In the genomic region with DNA sequence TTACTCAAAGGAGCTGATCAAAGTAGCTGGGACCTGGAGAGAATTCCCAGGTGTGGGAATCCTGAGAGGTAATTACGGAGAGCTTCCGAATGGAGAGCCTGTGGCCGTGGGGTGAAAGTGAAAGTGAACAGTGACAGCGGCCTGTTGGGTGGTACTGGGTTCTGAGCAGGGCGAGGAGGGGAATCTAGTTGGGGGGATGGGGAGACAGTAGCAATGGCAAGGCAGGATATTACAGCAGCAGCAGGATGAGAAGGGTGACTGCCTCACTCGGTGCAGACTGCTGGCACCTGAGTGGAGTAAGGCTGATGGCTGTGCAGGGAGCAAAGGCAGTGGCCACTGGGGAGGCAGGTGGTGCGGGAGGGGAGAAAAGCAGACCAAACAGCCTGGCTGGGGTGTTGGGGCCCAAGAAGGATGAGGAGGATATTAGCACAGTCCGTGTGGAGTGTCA, we compare ENCODE assay signal across 11 cellular contexts.
A peak's percentile ranks its signal among the peaks of the same experiment; 100 is the strongest.
DNase-seq lines count a peak whose midpoint lies in the region; ATAC-seq and TF ChIP-seq lines count a peak whose summit lies in the region.
"Had no signal": no experiment of that assay in that cellular context is flagged by ENCODE, and none has a peak within 500 bp of the region (broad histone marks: within the 10 kb centered on the region; RNA-seq: fewer than 3 reads in every experiment).

No MANE protein-coding gene starts in this region.

- H3K27ac Mint-ChIP-seq in activated CD4-positive, alpha-beta T cell treated with anti-CD3 and anti-CD28 coated beads for 36 hours, result no peak overlapping the region

- H3K27ac ChIP-seq in gastroesophageal sphincter (no peak overlapping the region), MM.1S (ENCODE audit: low read length) (no peak overlapping the region)
- H3K27ac ChIP-seq: tibial artery had no signal

- no peak for DNase-seq in activated CD4-positive, alpha-beta T cell treated with anti-CD3 and anti-CD28 coated beads for 36 hours
- no peak for DNase-seq in activated CD4-positive, alpha-beta T cell treated with anti-CD3 and anti-CD28 coated beads for 1 hour
- DNase-seq in NCI-H69 (lab: John Stamatoyannopoulos, UW), result peak; percentile 25
- DNase-seq in stimulated activated naive CD8-positive, alpha-beta T cell treated with anti-CD3 and anti-CD28 coated beads, Interleukin-15, Interleukin-2, amounts not matched to agents 100 U/mL and 50 U/mL, for 24 hours, result no peak
- no peak for DNase-seq in HCEC 1CT
- DNase-seq in MM.1S, result no peak
- DNase-seq: KG1, kidney, tibial artery had no signal

- no peak overlapping the region for H3K9ac ChIP-seq in MM.1S (ENCODE audit: low read length)

- TF ChIP-seq EP300 in gastroesophageal sphincter (IDR thresholded peaks at IDR 0.05), result no peak

- no peaks in the 10 kb centered on the region for H3K9me3 ChIP-seq in gastroesophageal sphincter
- no peaks in the 10 kb centered on the region for H3K9me3 ChIP-seq in MM.1S (replicated peaks; ENCODE audit: insufficient read depth, low read length)
- H3K9me3 ChIP-seq: tibial artery had no signal

- H3K36me3 ChIP-seq in gastroesophageal sphincter (peaks cover 0 to 17% of the 10 kb centered on the region in 2 donors), MM.1S (replicated peaks; ENCODE audit: insufficient read depth, low read length) (no peaks in the 10 kb centered on the region)

- intact Hi-C loops in activated CD4-positive, alpha-beta T cell treated with anti-CD3 and anti-CD28 coated beads for 36 hours (cut with DNase I, micrococcal nuclease), result loop anchor here (5.0 to 10.0 kb wide), 4 partner anchors 150 to 660 kb away; no protein-coding TSS in a partner anchor

- H3K36me3 Mint-ChIP-seq in activated CD4-positive, alpha-beta T cell treated with anti-CD3 and anti-CD28 coated beads for 36 hours (ENCODE audit: low read depth), result peaks cover 1% of the 10 kb centered on the region

- H3K27me3 ChIP-seq in gastroesophageal sphincter (no peaks in the 10 kb centered on the region), MM.1S (replicated peaks; ENCODE audit: insufficient read depth, low read length) (no peaks in the 10 kb centered on the region)
- H3K27me3 ChIP-seq: tibial artery had no signal

- no peaks in the 10 kb centered on the region for H3K27me3 Mint-ChIP-seq in activated CD4-positive, alpha-beta T cell treated with anti-CD3 and anti-CD28 coated beads for 36 hours

- CTCF ChIA-PET in activated CD4-positive, alpha-beta T cell treated with anti-CD3 and anti-CD28 coated beads for 36 hours (lab: Charles Lee), result interaction anchor here (0.6 kb wide), 1 partner anchor 125 kb away, joined by 5 read pairs; no protein-coding TSS in a partner anchor

- H3K4me3 ChIP-seq in gastroesophageal sphincter (peak overlapping the region in 1 of 2 donors; percentile 28), MM.1S (ENCODE audit: low read length) (no peak overlapping the region)
- H3K4me3 ChIP-seq: tibial artery had no signal

- H3K4me1 ChIP-seq in gastroesophageal sphincter (peaks cover 0 to 10% (median 3%) of the 10 kb centered on the region in 3 donors), MM.1S (ENCODE audit: low read length) (peaks cover 7% of the 10 kb centered on the region)

- no peak for TF ChIP-seq CTCF in gastroesophageal sphincter (IDR thresholded peaks at IDR 0.05)
- TF ChIP-seq CTCF in MM.1S (IDR thresholded peaks at IDR 0.05; ENCODE audit: low read length), result no peak

- H2AFZ ChIP-seq in MM.1S (ENCODE audit: low read length), result no peak overlapping the region

- ATAC-seq in activated CD4-positive, alpha-beta T cell treated with anti-CD3 and anti-CD28 coated beads for 36 hours, result no peak
- peak; percentile 21 for ATAC-seq in gastroesophageal sphincter
- peak; percentile 24 for ATAC-seq in stimulated activated naive CD8-positive, alpha-beta T cell treated with anti-CD3 and anti-CD28 coated beads, Interleukin-15, Interleukin-2, amounts not matched to agents 100 U/mL and 50 U/mL, for 24 hours
- ATAC-seq in GM21717 (IDR thresholded peaks at IDR 0.05; ENCODE audit: unreplicated experiment), result no peak

- TF ChIP-seq POLR2A in gastroesophageal sphincter (IDR thresholded peaks at IDR 0.05), result no peak

- POLR2A ChIA-PET in activated CD4-positive, alpha-beta T cell treated with anti-CD3 and anti-CD28 coated beads for 36 hours (lab: Charles Lee), result no interaction called here

- no peaks in the 10 kb centered on the region for H3K79me2 ChIP-seq in MM.1S (ENCODE audit: low read length)

- H3K4me2 ChIP-seq in MM.1S (ENCODE audit: low read depth, low read length), result no peak overlapping the region

- no peaks in the 10 kb centered on the region for H3K9me3 Mint-ChIP-seq in activated CD4-positive, alpha-beta T cell treated with anti-CD3 and anti-CD28 coated beads for 36 hours (ENCODE audit: low read depth)

- peak overlapping the region; percentile 7 for H3K4me3 Mint-ChIP-seq in activated CD4-positive, alpha-beta T cell treated with anti-CD3 and anti-CD28 coated beads for 36 hours

- 65 to 66% methylated on average over 7 of the region's 8 CpGs for WGBS in gastroesophageal sphincter (ENCODE audit: low coverage in 1 of 2), 2 donors

- H3K9me2 ChIP-seq in MM.1S (replicated peaks; ENCODE audit: insufficient read depth, low read length), result no peaks in the 10 kb centered on the region

- H3F3A ChIP-seq in MM.1S (ENCODE audit: insufficient read depth, low read length), result no peaks in the 10 kb centered on the region

- H4K20me1 ChIP-seq in MM.1S (ENCODE audit: insufficient read depth, low read length), result no peaks in the 10 kb centered on the region

- H3K4me1 Mint-ChIP-seq in activated CD4-positive, alpha-beta T cell treated with anti-CD3 and anti-CD28 coated beads for 36 hours, result peaks cover 40% of the 10 kb centered on the region

Comparison
In these comparisons a context has a peak if more than half of its experiments do, and no peak if none do; other contexts are left out.
1. ATAC-seq: peak in gastroesophageal sphincter (single experiment) and stimulated activated naive CD8-positive, alpha-beta T cell treated with anti-CD3 and anti-CD28 coated beads, Interleukin-15, Interleukin-2, amounts not matched to agents 100 U/mL and 50 U/mL, for 24 hours (single experiment); none in activated CD4-positive, alpha-beta T cell treated with anti-CD3 and anti-CD28 coated beads for 36 hours (single experiment) and GM21717 (single experiment).